Comparison of ENCODE assay signal across 21 cellular contexts in genomic region chr7:68206946-68207485, GRCh38.
DNase-seq lines count a peak whose midpoint lies in the region; FAIRE-seq and TF ChIP-seq lines count a peak whose summit lies in the region.
"Had no signal": no experiment of that assay in that cellular context is flagged by ENCODE, and none has a peak within 500 bp of the region (broad histone marks: within the 10 kb centered on the region; RNA-seq: fewer than 3 reads in every experiment).

No MANE protein-coding gene starts in this region.

- H2BK120ac ChIP-seq in H1 (replicated peaks; ENCODE audit: low read depth, low read length), result no peak overlapping the region
- no peak overlapping the region for H2BK120ac ChIP-seq in neuronal stem cell (ENCODE audit: low read depth, low read length)

- no peak for TF ChIP-seq CTCF in H1 (IDR thresholded peaks at IDR 0.05; ENCODE audit: control extremely low read depth in 1 of 3, insufficient read depth in 1 of 3, low read depth in 1 of 3, low read length in 3 of 3)

- H4K91ac ChIP-seq in H1 (replicated peaks; ENCODE audit: insufficient read length, low read length) (no peak overlapping the region), neuronal stem cell (ENCODE audit: low read depth, low read length, poor library complexity) (peak overlapping the region; percentile 60)

- no peaks in the 10 kb centered on the region for H4K20me1 ChIP-seq in H1 (replicated peaks in 1 of 2; ENCODE audit: control insufficient read depth in 1 of 2, insufficient read depth in 2 of 2, low read length in 2 of 2)

- H3K4ac ChIP-seq in H1 (replicated peaks; ENCODE audit: insufficient read length, low read depth, low read length) (no peak overlapping the region), neuronal stem cell (ENCODE audit: low read length) (no peak overlapping the region)

- CTCF ChIA-PET in H1 (lab: Charles Lee; ENCODE audit: partially characterized antibody), result interaction anchor here (1.5 kb wide), 2 partner anchors 14 to 24 kb away, joined by 3 read pairs; no protein-coding TSS in a partner anchor

- WGBS in H1 (ENCODE audit: extremely low coverage in 1 of 2, insufficient coverage in 1 of 2, insufficient read length in 1 of 2, insufficient replicate concordance in 2 of 2, low coverage in 1 of 2, low lambda C conversion rate in 2 of 2, missing lambda C conversion rate in 1 of 2), 2 experiments, result 93% methylated on average over 11 of the region's 11 CpGs; no CpG with 5 or more reads in 1 of the 2 experiments
- WGBS in neuronal stem cell (ENCODE audit: extremely low coverage in 2 of 2, insufficient read length in 2 of 2, insufficient replicate concordance in 1 of 2), 2 donors, result no CpG with 5 or more reads among the region's 11 CpGs

- no peak overlapping the region for H2BK12ac ChIP-seq in H1 (ENCODE audit: low read depth, low read length)
- H2BK12ac ChIP-seq in neuronal stem cell (ENCODE audit: low read length), result no peak overlapping the region

- H3K4me2 ChIP-seq in H1 (ENCODE audit: insufficient read depth in 1 of 2, low read depth in 2 of 2, low read length in 2 of 2), result no peak overlapping the region
- H3K4me2 ChIP-seq in neuronal stem cell (ENCODE audit: insufficient read depth, low read length, poor library complexity, severe bottlenecking), result no peak overlapping the region
- H3K4me2 ChIP-seq: A549, GM23338 had no signal

- H3K27me3 ChIP-seq in H1 (replicated peaks in 1 of 4; ENCODE audit: control insufficient read depth in 3 of 4, extremely low read depth in 1 of 4, insufficient read depth in 3 of 4, low read length in 3 of 4) (no peaks in the 10 kb centered on the region), neuronal stem cell (ENCODE audit: control insufficient read depth in 3 of 3, insufficient read depth in 3 of 3, low read depth in 1 of 3, low read length in 3 of 3) (no peaks in the 10 kb centered on the region), HAP-1 (ENCODE audit: low read depth) (no peaks in the 10 kb centered on the region)

- H2AFZ ChIP-seq in H1 (ENCODE audit: low read length) (no peak overlapping the region), neuronal stem cell (ENCODE audit: low read length) (no peak overlapping the region)
- H2AFZ ChIP-seq: GM23338 had no signal

- POLR2A ChIA-PET in H1 (lab: Charles Lee; ENCODE audit: partially characterized antibody), result no interaction called here

- no peaks in the 10 kb centered on the region for H3K36me3 ChIP-seq in H1 (ENCODE audit: control insufficient read depth in 2 of 4, insufficient read depth in 4 of 4, low read length in 3 of 4)
- no peaks in the 10 kb centered on the region for H3K36me3 ChIP-seq in neuronal stem cell (replicated peaks in 1 of 2; ENCODE audit: control insufficient read depth in 2 of 2, insufficient read depth in 2 of 2, low read length in 2 of 2)
- H3K36me3 ChIP-seq in HAP-1 (replicated peaks), result no peaks in the 10 kb centered on the region

- H4K8ac ChIP-seq in H1 (ENCODE audit: extremely low read depth, insufficient read depth, low read length), result no peak overlapping the region
- no peak overlapping the region for H4K8ac ChIP-seq in neuronal stem cell (ENCODE audit: low read depth, low read length)

- H3K14ac ChIP-seq in H1 (ENCODE audit: insufficient read length) (no peak overlapping the region), neuronal stem cell (ENCODE audit: low read length) (no peak overlapping the region)

- peaks cover 3% of the 10 kb centered on the region; the same call in 1 of the 2 replicates for H3K23me2 ChIP-seq in H1 (ENCODE audit: low read depth, low read length)

- no peak overlapping the region for H3K56ac ChIP-seq in H1 (replicated peaks; ENCODE audit: insufficient read length, low read depth, low read length)

- H3K79me1 ChIP-seq in H1 (ENCODE audit: low read depth, low read length), result no peaks in the 10 kb centered on the region
- H3K79me1 ChIP-seq in neuronal stem cell (ENCODE audit: low read depth, low read length), result no peaks in the 10 kb centered on the region

- H2BK15ac ChIP-seq in H1 (ENCODE audit: low read length), result peak overlapping the region; percentile 40
- H2BK15ac ChIP-seq in neuronal stem cell (ENCODE audit: low read length), result no peak overlapping the region

- H3K27ac ChIP-seq in H1 (ENCODE audit: low read depth, low read length), result no peak overlapping the region
- H3K27ac ChIP-seq in neuronal stem cell (replicated peaks; ENCODE audit: low read length), result no peak overlapping the region
- H3K27ac ChIP-seq: A549 had no signal

- in situ Hi-C loops in HAP-1 (cut with MboI; ENCODE audit: low sequenced_read_pairs), result no loop called here

- no peak overlapping the region for H3K9ac ChIP-seq in H1 (replicated peaks in 1 of 4; ENCODE audit: extremely low read depth in 1 of 4, low read depth in 3 of 4, low read length in 3 of 4)
- no peak overlapping the region for H3K9ac ChIP-seq in neuronal stem cell (ENCODE audit: low read depth, low read length, poor library complexity)

- TF ChIP-seq POLR2A in H1 (IDR thresholded peaks at IDR 0.05; ENCODE audit: control extremely low read depth in 1 of 2, low read depth in 2 of 2, low read length in 2 of 2), result no peak

- no peak for TF ChIP-seq RAD21 in H1 (IDR thresholded peaks at IDR 0.05 in 1 of 2, conservative IDR thresholded peaks at IDR 0.05 in 1 of 2; ENCODE audit: low read depth in 2 of 2, low read length in 2 of 2)

- H3K23ac ChIP-seq in H1 (ENCODE audit: insufficient read length), result no peak overlapping the region
- no peak overlapping the region for H3K23ac ChIP-seq in neuronal stem cell (ENCODE audit: low read depth, low read length, poor library complexity)

- H3K9me3 ChIP-seq in H1 (ENCODE audit: insufficient read depth in 2 of 2, low read depth in 1 of 2, low read length in 1 of 2) (no peaks in the 10 kb centered on the region), neuronal stem cell (replicated peaks in 1 of 2; ENCODE audit: control insufficient read depth in 2 of 2, insufficient read depth in 1 of 2, low read depth in 1 of 2, low read length in 2 of 2) (no peaks in the 10 kb centered on the region), HAP-1 (no peaks in the 10 kb centered on the region)
- H3K9me3 ChIP-seq: A549 had no signal

- no peak overlapping the region for H2BK5ac ChIP-seq in H1 (ENCODE audit: low read depth, low read length)
- no peak overlapping the region for H2BK5ac ChIP-seq in neuronal stem cell (ENCODE audit: low read length)

- H2AK5ac ChIP-seq in H1 (ENCODE audit: low read depth, low read length), result no peak overlapping the region
- no peak overlapping the region for H2AK5ac ChIP-seq in neuronal stem cell (ENCODE audit: low read depth, low read length)

- no peak overlapping the region for H2BK20ac ChIP-seq in H1 (ENCODE audit: low read length)

- no peak overlapping the region for H4K5ac ChIP-seq in H1 (ENCODE audit: insufficient read length, low read depth, low read length)

- H3K4me1 ChIP-seq in H1 (replicated peaks in 1 of 4; ENCODE audit: control insufficient read depth in 3 of 4, insufficient read depth in 4 of 4, low read length in 3 of 4) (no peaks in the 10 kb centered on the region; a peak in 2 of 7 replicates), neuronal stem cell (ENCODE audit: control insufficient read depth in 2 of 2, insufficient read depth in 1 of 2, low read depth in 1 of 2, low read length in 2 of 2) (peaks cover 0 to 3% of the 10 kb centered on the region in 2 donors), HAP-1 (no peaks in the 10 kb centered on the region)
- H3K4me1 ChIP-seq: A549 had no signal

- no peak for TF ChIP-seq EP300 in H1 (IDR thresholded peaks at IDR 0.05; ENCODE audit: borderline replicate concordance in 1 of 2, low read depth in 2 of 2, low read length in 2 of 2)

- no peak overlapping the region for H3K18ac ChIP-seq in H1 (ENCODE audit: extremely low read depth, low read length)
- H3K18ac ChIP-seq in neuronal stem cell (ENCODE audit: low read length), result peak overlapping the region; percentile 25

- peak; percentile 58 for DNase-seq in M059J (ENCODE audit: low read depth)
- no peak for DNase-seq in H1 (ENCODE audit: low read depth in 1 of 2, low spot score in 2 of 2)
- no peak for DNase-seq in neuronal stem cell (ENCODE audit: low spot score)
- no peak for DNase-seq in activated CD4-positive, CD25-positive, alpha-beta regulatory T cell (lab: John Stamatoyannopoulos, UW)
- no peak for DNase-seq in AG08395 (ENCODE audit: low spot score)
- DNase-seq in HAP-1 (ENCODE audit: low spot score in 2 of 2), result no peak
- DNase-seq in KG1 (lab: John Stamatoyannopoulos, UW), result no peak
- DNase-seq: 8988T; ACHN; C1 segment of cervical spinal cord; Calu3; CD4-positive, alpha-beta memory T cell; COR-L47; DMS53; DMS79 treated with DMSO at 0.1 percent for 48 hours; GF-D8 had no signal

- H3K4me3 ChIP-seq in H1 (ENCODE audit: extremely low read depth in 1 of 4, insufficient read depth in 2 of 4, low read depth in 3 of 4, low read length in 4 of 4) (no peak overlapping the region), neuronal stem cell (ENCODE audit: low read length in 2 of 2) (no peak overlapping the region), HAP-1 (no peak overlapping the region)
- H3K4me3 ChIP-seq: A549, GM23338 had no signal

- H3K79me2 ChIP-seq in H1 (ENCODE audit: control insufficient read depth in 1 of 2, insufficient read depth in 2 of 2, low read length in 2 of 2), result no peaks in the 10 kb centered on the region

- FAIRE-seq in H1 (lab: Jason Lieb, UNC), result no peak
- FAIRE-seq: A549, GM12891, GM18507, H54 had no signal

TF ChIP-seq in H1, 55 proteins besides CTCF, POLR2A, EP300 and RAD21 (continues in another document):
- TF ChIP-seq SUZ12 (IDR thresholded peaks at IDR 0.05; ENCODE audit: low read length), result no peak
